9 cellular contexts compared by ENCODE assay signal in the genomic region with DNA sequence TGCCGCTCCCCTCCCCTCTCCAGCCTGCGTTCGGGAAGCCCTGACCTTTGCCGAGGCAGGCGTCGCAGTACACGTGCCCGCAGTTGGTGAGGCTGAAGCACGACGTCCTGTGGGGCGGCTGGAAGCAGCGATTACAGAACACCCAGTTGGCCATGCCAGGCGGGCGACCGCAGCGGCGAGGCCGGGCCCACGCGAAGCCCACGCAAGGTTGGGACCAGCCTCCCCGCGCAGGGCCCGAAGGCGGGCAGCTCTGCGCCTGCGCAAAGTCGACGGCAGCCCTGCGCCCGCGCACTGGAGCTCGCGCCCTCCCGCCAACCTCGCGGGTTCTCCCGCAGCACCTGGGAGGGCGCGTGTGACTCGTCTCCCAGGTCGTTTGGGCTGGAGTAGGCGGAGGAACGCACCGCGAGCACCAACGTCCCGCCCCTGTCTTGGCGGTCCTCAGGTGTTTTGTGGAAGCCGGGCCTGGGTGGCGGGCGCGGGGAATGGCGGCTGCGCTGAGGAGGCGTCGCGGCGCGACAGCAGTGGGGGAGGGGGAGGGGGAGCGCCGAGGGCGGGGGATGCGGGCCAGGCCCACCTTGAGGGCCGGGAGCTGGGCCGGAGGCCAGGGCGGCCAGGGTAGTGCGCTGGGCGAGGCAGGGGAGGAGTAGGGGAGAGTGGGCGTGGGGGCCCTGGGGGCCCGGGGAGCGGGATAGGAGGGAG. TPM values are rescaled to one million over a fixed set of nuclear protein-coding genes. Genes with fewer than 3 reads are reported as not detected.
DNase-seq lines count a peak whose midpoint lies in the region; ATAC-seq and TF ChIP-seq lines count a peak whose summit lies in the region.
"Had no signal": no experiment of that assay in that cellular context is flagged by ENCODE, and none has a peak within 500 bp of the region (broad histone marks: within the 10 kb centered on the region; RNA-seq: fewer than 3 reads in every experiment).

A gene with protein sequence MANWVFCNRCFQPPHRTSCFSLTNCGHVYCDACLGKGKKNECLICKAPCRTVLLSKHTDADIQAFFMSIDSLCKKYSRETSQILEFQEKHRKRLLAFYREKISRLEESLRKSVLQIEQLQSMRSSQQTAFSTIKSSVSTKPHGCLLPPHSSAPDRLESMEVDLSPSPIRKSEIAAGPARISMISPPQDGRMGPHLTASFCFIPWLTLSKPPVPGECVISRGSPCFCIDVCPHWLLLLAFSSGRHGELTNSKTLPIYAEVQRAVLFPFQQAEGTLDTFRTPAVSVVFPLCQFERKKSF (minus strand): TSS at position 254 of the 699 bp plus-strand sequence. CDS start 100 bp downstream, at position 154.

- H3K9me3 Mint-ChIP-seq in CD4-positive, alpha-beta memory T cell: no peaks in the 10 kb centered on the region
- no peaks in the 10 kb centered on the region for H3K9me3 Mint-ChIP-seq in activated CD4-positive, alpha-beta T cell treated with anti-CD3 and anti-CD28 coated beads, Interleukin-2, amount 10 ng/mL, durations not matched to agents 24 days and 14 days

- H3K9ac ChIP-seq in parathyroid adenoma: no peak within 1 kb of the TSS

- TF ChIP-seq CTCF in esophagus muscularis mucosa (IDR thresholded peaks at IDR 0.05) (no peak), parathyroid adenoma (IDR thresholded peaks at IDR 0.05) (no peak)

- peak within 1 kb of the TSS; percentile 42 for H2AFZ ChIP-seq in parathyroid adenoma

- no peaks in the 10 kb centered on the region for H3K36me3 ChIP-seq in CD4-positive, alpha-beta memory T cell (ENCODE audit: insufficient read depth, low read length)
- H3K36me3 ChIP-seq in esophagus muscularis mucosa (no peaks in the 10 kb centered on the region), parathyroid adenoma (ENCODE audit: control insufficient read depth, insufficient read depth, low read length) (no peaks in the 10 kb centered on the region)

- peaks cover 8% of the 10 kb centered on the region for H3K27me3 ChIP-seq in CD4-positive, alpha-beta memory T cell (ENCODE audit: insufficient read depth, low read length)
- peaks cover 0 to 55% (median 7%) of the 10 kb centered on the region in 4 donors for H3K27me3 ChIP-seq in esophagus muscularis mucosa
- peaks cover 7% of the 10 kb centered on the region for H3K27me3 ChIP-seq in parathyroid adenoma (ENCODE audit: control insufficient read depth, insufficient read depth, low read length)

- no peak within 1 kb of the TSS for H3K4me3 ChIP-seq in CD4-positive, alpha-beta memory T cell (ENCODE audit: low read length in 2 of 2)
- H3K4me3 ChIP-seq in esophagus muscularis mucosa (peak within 1 kb of the TSS; percentile 49 to 55 (median 52)), parathyroid adenoma (ENCODE audit: low read depth, low read length) (no peak within 1 kb of the TSS)
- H3K4me3 ChIP-seq: GM12878 had no signal

- peaks cover 20 to 33% of the 10 kb centered on the region in 2 donors for H3K27me3 Mint-ChIP-seq in CD4-positive, alpha-beta memory T cell
- H3K27me3 Mint-ChIP-seq in activated CD4-positive, alpha-beta T cell treated with anti-CD3 and anti-CD28 coated beads, Interleukin-2, amount 10 ng/mL, durations not matched to agents 24 days and 14 days: peaks cover 37% of the 10 kb centered on the region

- H3K4me2 ChIP-seq in parathyroid adenoma (ENCODE audit: low read length): no peak within 1 kb of the TSS

- H3K4me3 Mint-ChIP-seq in CD4-positive, alpha-beta memory T cell: peak within 1 kb of the TSS in 4 of 8 donors; percentile 29 to 58 (median 40)
- H3K4me3 Mint-ChIP-seq in activated CD4-positive, alpha-beta T cell treated with anti-CD3 and anti-CD28 coated beads, Interleukin-2, amount 10 ng/mL, durations not matched to agents 24 days and 14 days: peak within 1 kb of the TSS; percentile 70

- H3K36me3 Mint-ChIP-seq in CD4-positive, alpha-beta memory T cell: no peaks in the 10 kb centered on the region
- H3K36me3 Mint-ChIP-seq in activated CD4-positive, alpha-beta T cell treated with anti-CD3 and anti-CD28 coated beads, Interleukin-2, amount 10 ng/mL, durations not matched to agents 24 days and 14 days (ENCODE audit: low read depth): no peaks in the 10 kb centered on the region

- 14% methylated on average over 25 of the region's 72 CpGs for WGBS in esophagus muscularis mucosa

- CTCF ChIA-PET in CD4-positive, alpha-beta memory T cell (lab: Charles Lee; ENCODE audit: partially characterized antibody): interaction anchor here (1.0 kb wide), 2 partner anchors 53 to 90 kb away, joined by 3 read pairs; no protein-coding TSS in a partner anchor

- TF ChIP-seq POLR2A in esophagus muscularis mucosa (IDR thresholded peaks at IDR 0.05; ENCODE audit: low read depth): no peak

- intact Hi-C loops in CD4-positive, alpha-beta memory T cell (cut with micrococcal nuclease): no loop called here
- intact Hi-C loops in activated CD4-positive, alpha-beta T cell treated with anti-CD3 and anti-CD28 coated beads, Interleukin-2, amount 10 ng/mL, durations not matched to agents 24 days and 14 days (cut with micrococcal nuclease): no loop called here
- intact Hi-C loops in esophagus muscularis mucosa (cut with DNase I): no loop called here

- peaks cover 0 to 6% (median 2%) of the 10 kb centered on the region in 4 donors for H3K4me1 Mint-ChIP-seq in CD4-positive, alpha-beta memory T cell
- peaks cover under 1% of the 10 kb centered on the region for H3K4me1 Mint-ChIP-seq in activated CD4-positive, alpha-beta T cell treated with anti-CD3 and anti-CD28 coated beads, Interleukin-2, amount 10 ng/mL, durations not matched to agents 24 days and 14 days

- H3K27ac Mint-ChIP-seq in CD4-positive, alpha-beta memory T cell: peak within 1 kb of the TSS in 1 of 7 donors; percentile 47
- H3K27ac Mint-ChIP-seq in activated CD4-positive, alpha-beta T cell treated with anti-CD3 and anti-CD28 coated beads, Interleukin-2, amount 10 ng/mL, durations not matched to agents 24 days and 14 days: peak within 1 kb of the TSS; percentile 20

- no peak within 1 kb of the TSS for H3K27ac ChIP-seq in CD4-positive, alpha-beta memory T cell (ENCODE audit: low read depth, low read length)
- H3K27ac ChIP-seq in esophagus muscularis mucosa (replicated peaks in 1 of 4): no peak within 1 kb of the TSS
- H3K27ac ChIP-seq in parathyroid adenoma: no peak within 1 kb of the TSS

- POLR2A ChIA-PET in CD4-positive, alpha-beta memory T cell (lab: Charles Lee; ENCODE audit: partially characterized antibody): no interaction called here

- H3K79me2 ChIP-seq in parathyroid adenoma: no peaks in the 10 kb centered on the region

- ATAC-seq in GM19397 (IDR thresholded peaks at IDR 0.05; ENCODE audit: unreplicated experiment): no peak
- ATAC-seq: GM12878 had no signal

- TF ChIP-seq EP300 in esophagus muscularis mucosa (IDR thresholded peaks at IDR 0.05): no peak

- no peaks in the 10 kb centered on the region for H3K4me1 ChIP-seq in CD4-positive, alpha-beta memory T cell (ENCODE audit: insufficient read depth, low read length)
- peaks cover 4 to 8% (median 7%) of the 10 kb centered on the region in 4 donors for H3K4me1 ChIP-seq in esophagus muscularis mucosa
- no peaks in the 10 kb centered on the region for H3K4me1 ChIP-seq in parathyroid adenoma

- no peaks in the 10 kb centered on the region for H3K9me3 ChIP-seq in CD4-positive, alpha-beta memory T cell (ENCODE audit: control insufficient read depth in 1 of 2, low read length in 2 of 2)
- H3K9me3 ChIP-seq in esophagus muscularis mucosa (no peaks in the 10 kb centered on the region), parathyroid adenoma (ENCODE audit: control insufficient read depth, low read length) (no peaks in the 10 kb centered on the region)

- DNase-seq in CD4-positive, alpha-beta memory T cell: peak in 4 of 5 donors; percentile 39 to 43 (median 41)
- peak; percentile 82 for DNase-seq in activated CD4-positive, alpha-beta T cell treated with anti-CD3 and anti-CD28 coated beads, Interleukin-2, amount 10 ng/mL, durations not matched to agents 24 days and 14 days
- DNase-seq in esophagus muscularis mucosa (ENCODE audit: extremely low spot score): peak; percentile 42
- DNase-seq in NCI-H1048 (lab: John Stamatoyannopoulos, UW): no peak
- no peak for DNase-seq in GM19238 (ENCODE audit: insufficient read length, low spot score)
- DNase-seq in NCI-H2171 (lab: John Stamatoyannopoulos, UW): no peak

RNA-seq across cellular contexts. Expression of the gene that starts here (rescaled TPM):
- total RNA-seq in CD4-positive, alpha-beta memory T cell: 1 to 10 TPM; 2.3 to 2.4 TPM
- 1 to 10 TPM; 3.7 to 4.2 TPM for polyA plus RNA-seq in CD4-positive, alpha-beta memory T cell
- 1.0 and 1.8 TPM in 2 replicates for total RNA-seq in activated CD4-positive, alpha-beta T cell treated with anti-CD3 and anti-CD28 coated beads, Interleukin-2, amount 10 ng/mL, durations not matched to agents 24 days and 14 days
- 1 to 10 TPM; 3.8 to 9.7 (median 7.3) TPM for total RNA-seq in esophagus muscularis mucosa
- total RNA-seq: GM12878 had no signal
- polyA plus RNA-seq: GM12878 had no signal

Comparison
In these comparisons a context has a peak if more than half of its experiments do, and no peak if none do; other contexts are left out.
1. DNase-seq: peak in CD4-positive, alpha-beta memory T cell (4 of 5), activated CD4-positive, alpha-beta T cell treated with anti-CD3 and anti-CD28 coated beads, Interleukin-2, amount 10 ng/mL, durations not matched to agents 24 days and 14 days (single experiment) and esophagus muscularis mucosa (single experiment); none in NCI-H1048 (single experiment), GM19238 (single experiment) and NCI-H2171 (single experiment).
2. H3K4me3 ChIP-seq: peak in esophagus muscularis mucosa (4 of 4); none in CD4-positive, alpha-beta memory T cell (0 of 2) and parathyroid adenoma (single experiment).